17 cellular contexts compared by ENCODE assay signal in genomic region chr3:23884481-23884880, GRCh38. TPM values are rescaled to one million over a fixed set of nuclear protein-coding genes. Genes with fewer than 3 reads are reported as not detected.
DNase-seq lines count a peak whose midpoint lies in the region; ATAC-seq, FAIRE-seq and TF ChIP-seq lines count a peak whose summit lies in the region.
"Had no signal": no experiment of that assay in that cellular context is flagged by ENCODE, and none has a peak within 500 bp of the region (broad histone marks: within the 10 kb centered on the region; RNA-seq: fewer than 3 reads in every experiment).

No MANE protein-coding gene starts in this region.

- H3K4me3 ChIP-seq in fibroblast of mammary gland (ENCODE audit: control insufficient read depth, low read depth, low read length): no peak overlapping the region
- H3K4me3 ChIP-seq in small intestine (ENCODE audit: low read depth in 1 of 2, low read length in 2 of 2): no peak overlapping the region
- H3K4me3 ChIP-seq: adrenal gland, SJCRH30 had no signal

- peak; percentile 21 for TF ChIP-seq CTCF in fibroblast of mammary gland (conservative IDR thresholded peaks at IDR 0.05; ENCODE audit: control insufficient read depth, insufficient read depth, low read depth, low read length)

- no peaks in the 10 kb centered on the region for H3K27me3 ChIP-seq in small intestine (ENCODE audit: control insufficient read depth in 2 of 2, insufficient read depth in 2 of 2, low read length in 2 of 2)
- H3K27me3 ChIP-seq: adrenal gland, SJCRH30 had no signal

- no peaks in the 10 kb centered on the region for H3K4me1 ChIP-seq in small intestine (ENCODE audit: control insufficient read depth in 2 of 2, insufficient read depth in 1 of 2, low read depth in 1 of 2, low read length in 1 of 2)
- H3K4me1 ChIP-seq: SJCRH30 had no signal

- no peak for FAIRE-seq in small intestine (lab: Jason Lieb, UNC)
- FAIRE-seq: GM12892 had no signal

- H3K9me3 ChIP-seq in small intestine (ENCODE audit: control insufficient read depth, low read depth): no peaks in the 10 kb centered on the region
- H3K9me3 ChIP-seq: adrenal gland, SJCRH30 had no signal

- DNase-seq in DMS 273 (lab: John Stamatoyannopoulos, UW; ENCODE audit: unreplicated experiment): peak; percentile 11
- no peak for DNase-seq in DMS 273 treated with DMSO at 0.1 percent for 48 hours (lab: John Stamatoyannopoulos, UW)
- peak; percentile 23 for DNase-seq in RPMI8226
- DNase-seq in fibroblast of mammary gland (ENCODE audit: low read depth): peak; percentile 18
- peak; percentile 5 for DNase-seq in small intestine
- no peak for DNase-seq in anterior cingulate cortex (lab: John Stamatoyannopoulos, UW)
- no peak for DNase-seq in NCI-H187 (lab: John Stamatoyannopoulos, UW)
- DNase-seq: activated CD8-positive, alpha-beta memory T cell treated with anti-CD3 and anti-CD28 coated beads, Interleukin-2, amount 50 U/mL, for 48 hours; adrenal gland; DMS53; effector memory CD8-positive, alpha-beta T cell; NCI-H446; SJCRH30 had no signal

- no peak for ATAC-seq in HG03432 (IDR thresholded peaks at IDR 0.05; ENCODE audit: unreplicated experiment)
- ATAC-seq: effector memory CD8-positive, alpha-beta T cell had no signal

- WGBS in small intestine, 3 donors: 88 to 96% (median 92%) methylated on average over 2 of the region's 2 CpGs

- H3K36me3 ChIP-seq in small intestine (ENCODE audit: control insufficient read depth in 2 of 2, insufficient read depth in 2 of 2, low read length in 2 of 2): no peaks in the 10 kb centered on the region
- H3K36me3 ChIP-seq: adrenal gland had no signal

- no peak overlapping the region for H3K27ac ChIP-seq in small intestine (ENCODE audit: low read depth in 1 of 2, low read length in 1 of 2)
- H3K27ac ChIP-seq: 22Rv1, adrenal gland, SJCRH30, VCaP had no signal

RNA-seq across cellular contexts. Expression of gene NKIRAS1, which starts 32.3 kb away (rescaled TPM):
- 1 to 10 TPM; 4.0 to 5.1 (median 4.2) TPM for polyA plus RNA-seq in small intestine

RNA-seq across cellular contexts. Expression of gene RPL15, which starts 32.5 kb away (rescaled TPM):
- 1,000 to 10,000 TPM; 1,526 to 3,526 (median 3,011) TPM for polyA plus RNA-seq in small intestine

Comparison
In these comparisons a context has a peak if more than half of its experiments do, and no peak if none do; other contexts are left out.
1. DNase-seq: peak in DMS 273 (single experiment), RPMI8226 (single experiment), fibroblast of mammary gland (single experiment) and small intestine (single experiment); none in DMS 273 treated with DMSO at 0.1 percent for 48 hours (single experiment), anterior cingulate cortex (0 of 58) and NCI-H187 (0 of 2).